Comparison of ENCODE assay signal across 10 cellular contexts in genomic region chr5:181198905-181199519, GRCh38. TPM values are rescaled to one million over a fixed set of nuclear protein-coding genes. Genes with fewer than 3 reads are reported as not detected.
DNase-seq lines count a peak whose midpoint lies in the region; ATAC-seq and TF ChIP-seq lines count a peak whose summit lies in the region.
"Had no signal": no experiment of that assay in that cellular context is flagged by ENCODE, and none has a peak within 500 bp of the region (broad histone marks: within the 10 kb centered on the region; RNA-seq: fewer than 3 reads in every experiment).

No MANE protein-coding gene starts in this region.

- H3K4me3 Mint-ChIP-seq in neural crest cell = peak overlapping the region; percentile 4

- H3K27me3 Mint-ChIP-seq in neural crest cell (ENCODE audit: low read depth) = peaks cover 67% of the 10 kb centered on the region

- no peaks in the 10 kb centered on the region for H3K4me1 Mint-ChIP-seq in neural crest cell

- peak; percentile 60 for ATAC-seq in GM18867 (IDR thresholded peaks at IDR 0.05; ENCODE audit: unreplicated experiment)
- ATAC-seq in GM21786 (IDR thresholded peaks at IDR 0.05; ENCODE audit: unreplicated experiment) = peak; percentile 76
- ATAC-seq in HG03378 (IDR thresholded peaks at IDR 0.05; ENCODE audit: unreplicated experiment) = peak; percentile 78
- ATAC-seq in left colon = no peak

- TF ChIP-seq CTCF in neural crest cell (conservative IDR thresholded peaks at IDR 0.05) = no peak

- DNase-seq in neural crest cell (ENCODE audit: low read depth, low spot score) (no peak), NCI-H1105 (lab: John Stamatoyannopoulos, UW) (no peak), NCI-H2107 treated with DMSO at 0.1 percent for 48 hours (lab: John Stamatoyannopoulos, UW; ENCODE audit: unreplicated experiment) (no peak), left colon (no peak)
- no peak for DNase-seq in activated naive CD4-positive, alpha-beta T cell treated with Interleukin-2 at 50 U/mL for 16 hours
- DNase-seq: hippocampal formation, stomach had no signal

- H3K36me3 Mint-ChIP-seq in neural crest cell (ENCODE audit: low read depth) = no peaks in the 10 kb centered on the region

- intact Hi-C loops in left colon (cut with DNase I, micrococcal nuclease) = no loop called here

- no peak overlapping the region for H3K27ac Mint-ChIP-seq in neural crest cell (ENCODE audit: unreplicated experiment)

- no peaks in the 10 kb centered on the region for H3K9me3 Mint-ChIP-seq in neural crest cell

RNA-seq across cellular contexts. Expression of gene TRIM7, which starts 6.0 kb away (rescaled TPM):
- total RNA-seq in neural crest cell (not detected in 2 replicates), left colon (10 to 100 TPM in 1 of 2 donors, 1 to 10 TPM in 1; 5.8 to 14.2 TPM)

RNA-seq across cellular contexts. Expression of gene TRIM41, which starts 24.1 kb away (rescaled TPM):
- 34.5 and 39.1 TPM in 2 replicates for total RNA-seq in neural crest cell
- 10 to 100 TPM; 21.5 to 32.0 TPM for total RNA-seq in left colon

RNA-seq across cellular contexts. Expression of gene RACK1, which starts 44.7 kb away (rescaled TPM):
- total RNA-seq in neural crest cell (2,359 and 2,449 TPM in 2 replicates), left colon (1,000 to 10,000 TPM; 1,192 to 1,207 TPM)

RNA-seq across cellular contexts. Expression of gene OR2V2, which starts 51.6 kb away (rescaled TPM):
- total RNA-seq in neural crest cell = not detected in 2 replicates
- not detected for total RNA-seq in left colon
- total RNA-seq: stomach had no signal
